In the genomic region with DNA sequence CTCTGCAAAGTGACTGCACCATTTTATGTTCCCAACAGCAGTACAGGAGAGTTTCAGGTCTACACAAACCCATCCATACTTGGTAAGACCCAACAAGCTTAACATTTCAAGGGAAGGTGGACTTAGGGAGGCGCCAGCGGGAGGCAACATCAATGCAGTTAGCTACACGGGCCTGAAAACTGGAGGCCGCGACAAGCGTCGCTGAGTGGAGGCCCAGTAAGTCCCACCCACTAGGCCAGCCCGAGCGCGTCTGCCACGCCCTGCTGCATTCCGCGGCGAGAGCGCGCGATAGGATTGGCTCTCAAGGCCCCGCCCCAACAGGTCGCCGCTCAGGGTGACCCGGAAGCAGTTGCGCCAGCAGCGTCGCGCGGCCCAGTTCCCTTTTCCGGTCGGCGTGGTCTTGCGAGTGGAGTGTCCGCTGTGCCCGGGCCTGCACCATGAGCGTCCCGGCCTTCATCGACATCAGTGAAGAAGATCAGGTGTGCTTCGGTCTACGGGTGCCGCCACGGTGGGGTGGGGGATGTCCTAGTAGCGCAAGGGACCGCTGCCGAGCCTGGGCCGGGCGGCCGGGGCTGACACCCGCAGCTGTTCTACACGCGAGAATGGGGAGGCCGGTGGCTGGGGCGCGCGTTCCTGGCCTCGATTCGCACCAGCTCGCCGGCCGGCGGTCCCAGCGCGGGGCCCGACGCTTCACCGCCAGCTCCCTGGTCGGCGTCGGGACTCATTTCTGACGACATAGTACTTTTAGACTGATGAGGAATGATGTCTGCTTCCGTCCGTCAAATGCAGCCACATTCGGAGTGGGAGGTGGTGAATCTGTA, we compare ENCODE assay signal across 8 cellular contexts.
DNase-seq lines count a peak whose midpoint lies in the region; ATAC-seq lines count a peak whose summit lies in the region.

TSS of gene EIF3M (plus strand) at position 381 of the 821 bp plus-strand sequence. CDS start at position 438, 57 bp downstream.

- DNase-seq in AG08396 (ENCODE audit: low spot score) (peak; percentile 96), NCI-H345 treated with DMSO at 0.1 percent for 48 hours (lab: John Stamatoyannopoulos, UW; ENCODE audit: unreplicated experiment) (peak; percentile 89), iris pigment epithelial cell (ENCODE audit: low read depth) (peak; percentile 96)
- DNase-seq in activated CD4-positive, CD25-positive, alpha-beta regulatory T cell (lab: John Stamatoyannopoulos, UW) = peak; percentile 91 to 94 (median 93)
- DNase-seq in central memory CD4-positive, alpha-beta T cell = peak; percentile 94
- DNase-seq in stimulated activated CD4-positive, alpha-beta T cell treated with anti-CD3 and anti-CD28 coated beads, Interleukin-12 subunit alpha, Interleukin-12 subunit beta, amount 100 ng/mL, for 4 hours = peak; percentile 95

- ATAC-seq in GM19023 (IDR thresholded peaks at IDR 0.05; ENCODE audit: unreplicated experiment) (peak; percentile 98), HG03280 (IDR thresholded peaks at IDR 0.05; ENCODE audit: unreplicated experiment) (peak; percentile 98)

Comparison
In these comparisons a context has a peak if more than half of its experiments do, and no peak if none do; other contexts are left out.
1. Peak in every context shown above with its lines: DNase-seq and ATAC-seq.